In the genomic region with DNA sequence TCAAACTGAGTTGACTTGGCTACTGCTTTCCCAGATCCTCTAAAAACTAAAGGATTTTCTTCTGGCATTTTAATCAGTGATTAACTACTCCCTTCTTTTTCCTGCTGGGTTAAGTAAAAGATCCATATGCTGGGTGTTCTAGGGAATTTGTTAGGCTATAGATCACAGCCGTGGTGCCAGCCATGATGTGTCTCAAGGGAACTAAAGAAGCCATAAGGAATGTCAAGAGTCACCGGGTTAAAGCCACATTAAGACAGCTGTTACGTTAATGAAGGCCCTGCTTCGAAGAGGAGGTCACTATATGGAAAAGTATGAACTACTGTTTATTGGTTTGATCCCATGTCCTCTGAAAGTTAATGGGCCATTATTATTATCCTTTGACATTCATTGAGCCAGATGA, we compare ENCODE assay signal across 17 cellular contexts.
A peak's percentile ranks its signal among the peaks of the same experiment; 100 is the strongest.
DNase-seq lines count a peak whose midpoint lies in the region; ATAC-seq and TF ChIP-seq lines count a peak whose summit lies in the region.
"Had no signal": no experiment of that assay in that cellular context is flagged by ENCODE, and none has a peak within 500 bp of the region (broad histone marks: within the 10 kb centered on the region; RNA-seq: fewer than 3 reads in every experiment).

No MANE protein-coding gene starts in this region.

- H3K4me1 Mint-ChIP-seq in activated CD4-positive, alpha-beta memory T cell treated with anti-CD3 and anti-CD28 coated beads, Interleukin-2, amount 10 ng/mL, durations not matched to agents 7 days and 5 days: no peaks in the 10 kb centered on the region
- H3K4me1 Mint-ChIP-seq: GM23338 had no signal

- TF ChIP-seq EP300 in gastroesophageal sphincter (IDR thresholded peaks at IDR 0.05): no peak

- H3K27ac Mint-ChIP-seq in activated CD4-positive, alpha-beta memory T cell treated with anti-CD3 and anti-CD28 coated beads, Interleukin-2, amount 10 ng/mL, durations not matched to agents 7 days and 5 days: no peak overlapping the region
- H3K27ac Mint-ChIP-seq: CD4-positive, alpha-beta T cell; GM23338 had no signal

- no peak for ATAC-seq in gastroesophageal sphincter
- ATAC-seq: A549, GM23338 had no signal

- no peaks in the 10 kb centered on the region for H3K27me3 ChIP-seq in WERI-Rb-1 (ENCODE audit: insufficient read depth, low read depth, severe bottlenecking)
- H3K27me3 ChIP-seq in gastroesophageal sphincter: peaks cover 18% of the 10 kb centered on the region

- H3K36me3 ChIP-seq in WERI-Rb-1: no peaks in the 10 kb centered on the region
- H3K36me3 ChIP-seq in gastroesophageal sphincter: no peaks in the 10 kb centered on the region

- H3K4me3 ChIP-seq in WERI-Rb-1 (ENCODE audit: low read depth, low read length): no peak overlapping the region
- H3K4me3 ChIP-seq in gastroesophageal sphincter: no peak overlapping the region
- H3K4me3 ChIP-seq: A549, GM23338 had no signal

- CTCF ChIA-PET in activated CD4-positive, alpha-beta memory T cell treated with anti-CD3 and anti-CD28 coated beads, Interleukin-2, amount 10 ng/mL, durations not matched to agents 7 days and 5 days (lab: Charles Lee): interaction anchor here (0.7 kb wide), 1 partner anchor 94 kb away, joined by 3 read pairs; no protein-coding TSS in a partner anchor

- no peaks in the 10 kb centered on the region for H3K27me3 Mint-ChIP-seq in activated CD4-positive, alpha-beta memory T cell treated with anti-CD3 and anti-CD28 coated beads, Interleukin-2, amount 10 ng/mL, durations not matched to agents 7 days and 5 days

- TF ChIP-seq POLR2A in gastroesophageal sphincter (IDR thresholded peaks at IDR 0.05): no peak

- H3K36me3 Mint-ChIP-seq in activated CD4-positive, alpha-beta memory T cell treated with anti-CD3 and anti-CD28 coated beads, Interleukin-2, amount 10 ng/mL, durations not matched to agents 7 days and 5 days (ENCODE audit: low read depth): no peaks in the 10 kb centered on the region

- H3K9me3 ChIP-seq in WERI-Rb-1 (ENCODE audit: severe bottlenecking): no peaks in the 10 kb centered on the region
- no peaks in the 10 kb centered on the region for H3K9me3 ChIP-seq in gastroesophageal sphincter
- H3K9me3 ChIP-seq: A549 had no signal

- no peak overlapping the region for H3K27ac ChIP-seq in WERI-Rb-1
- H3K27ac ChIP-seq in gastroesophageal sphincter: no peak overlapping the region
- H3K27ac ChIP-seq: 22Rv1, A549, C4-2B had no signal

- WGBS in gastroesophageal sphincter (ENCODE audit: low coverage in 1 of 2), 2 donors: 8% methylated on average over 4 of the region's 4 CpGs

- no peaks in the 10 kb centered on the region for H3K4me1 ChIP-seq in gastroesophageal sphincter
- H3K4me1 ChIP-seq: A549 had no signal

- POLR2A ChIA-PET in activated CD4-positive, alpha-beta memory T cell treated with anti-CD3 and anti-CD28 coated beads, Interleukin-2, amount 10 ng/mL, durations not matched to agents 7 days and 5 days (lab: Charles Lee): no interaction called here

- DNase-seq in NCI-H2171 treated with DMSO at 0.1 percent for 48 hours (lab: John Stamatoyannopoulos, UW) (peak; percentile 36), NCI-H2171 (lab: John Stamatoyannopoulos, UW) (no peak), WERI-Rb-1 (peak; percentile 69), pons (ENCODE audit: low spot score) (peak; percentile 14), NOMO-1 (lab: John Stamatoyannopoulos, UW; ENCODE audit: unreplicated experiment in 2 of 2) (no peak)
- DNase-seq in activated CD4-positive, alpha-beta memory T cell treated with anti-CD3 and anti-CD28 coated beads, Interleukin-2, amount 10 ng/mL, durations not matched to agents 7 days and 5 days: no peak
- DNase-seq: AML-193; CD4-positive, alpha-beta T cell; DMS153; DMS79; GDM1; HCEC 1CT had no signal

- TF ChIP-seq CTCF in WERI-Rb-1 (IDR thresholded peaks at IDR 0.05; ENCODE audit: low read depth, low read length): no peak
- TF ChIP-seq CTCF in gastroesophageal sphincter (IDR thresholded peaks at IDR 0.05): no peak

- no peaks in the 10 kb centered on the region for H3K9me3 Mint-ChIP-seq in activated CD4-positive, alpha-beta memory T cell treated with anti-CD3 and anti-CD28 coated beads, Interleukin-2, amount 10 ng/mL, durations not matched to agents 7 days and 5 days
- H3K9me3 Mint-ChIP-seq: CD4-positive, alpha-beta T cell; GM23338 had no signal

- no peak overlapping the region for H3K4me3 Mint-ChIP-seq in activated CD4-positive, alpha-beta memory T cell treated with anti-CD3 and anti-CD28 coated beads, Interleukin-2, amount 10 ng/mL, durations not matched to agents 7 days and 5 days
- H3K4me3 Mint-ChIP-seq: CD4-positive, alpha-beta T cell; GM23338 had no signal

Comparison
In these comparisons a context has a peak if more than half of its experiments do, and no peak if none do; other contexts are left out.
1. DNase-seq: peak in NCI-H2171 treated with DMSO at 0.1 percent for 48 hours (single experiment), WERI-Rb-1 (single experiment) and pons (single experiment); none in NCI-H2171 (single experiment), activated CD4-positive, alpha-beta memory T cell treated with anti-CD3 and anti-CD28 coated beads, Interleukin-2, amount 10 ng/mL, durations not matched to agents 7 days and 5 days (single experiment) and NOMO-1 (0 of 2).